ENCODE assay signal across 8 cellular contexts in genomic region chr20:53595018-53595378, GRCh38. TPM values are rescaled to one million over a fixed set of nuclear protein-coding genes. Genes with fewer than 3 reads are reported as not detected.
DNase-seq lines count a peak whose midpoint lies in the region; ATAC-seq and TF ChIP-seq lines count a peak whose summit lies in the region.

No MANE protein-coding gene starts in this region.

- intact Hi-C loops in CD14-positive monocyte (cut with micrococcal nuclease), result loop anchor here in 1 of 2 donors (5.0 kb wide), 1 partner anchor 47 kb away; no protein-coding TSS in a partner anchor

- H2AFZ ChIP-seq in neural progenitor cell (replicated peaks), result no peak overlapping the region

- H3K36me3 ChIP-seq in effector memory CD4-positive, alpha-beta T cell (ENCODE audit: control insufficient read depth, insufficient read depth, low read length), result no peaks in the 10 kb centered on the region
- no peaks in the 10 kb centered on the region for H3K36me3 ChIP-seq in neural progenitor cell

- H3K27ac ChIP-seq in effector memory CD4-positive, alpha-beta T cell (ENCODE audit: insufficient read depth, low read length, poor library complexity, severe bottlenecking), result peak overlapping the region; percentile 88
- H3K27ac ChIP-seq in neural progenitor cell, result no peak overlapping the region

- no peak for TF ChIP-seq CTCF in CD14-positive monocyte (IDR thresholded peaks at IDR 0.05)
- no peak for TF ChIP-seq CTCF in neural progenitor cell (IDR thresholded peaks at IDR 0.05)

- H3K27ac Mint-ChIP-seq in CD14-positive monocyte, result peak overlapping the region; percentile 85 to 96 (median 89)
- H3K27ac Mint-ChIP-seq in neural progenitor cell, result peak overlapping the region; percentile 98

- H3K4me1 Mint-ChIP-seq in CD14-positive monocyte (peaks cover 44% of the 10 kb centered on the region), neural progenitor cell (peaks cover 54% of the 10 kb centered on the region)

- H3K9me3 Mint-ChIP-seq in CD14-positive monocyte, result peaks cover 0 to 2% (median 0%) of the 10 kb centered on the region in 7 donors
- H3K9me3 Mint-ChIP-seq in neural progenitor cell, result no peaks in the 10 kb centered on the region

- peaks cover 17% of the 10 kb centered on the region for H3K4me1 ChIP-seq in effector memory CD4-positive, alpha-beta T cell (ENCODE audit: control insufficient read depth, insufficient read depth, low read length, poor library complexity, severe bottlenecking)
- peaks cover 42% of the 10 kb centered on the region for H3K4me1 ChIP-seq in neural progenitor cell

- H3K4me2 ChIP-seq in neural progenitor cell, result peak overlapping the region; percentile 90

- no peak for ATAC-seq in GM19324 (IDR thresholded peaks at IDR 0.05; ENCODE audit: low FRiP score, unreplicated experiment)
- ATAC-seq in GM18867 (IDR thresholded peaks at IDR 0.05; ENCODE audit: unreplicated experiment), result no peak

- H3K4me3 ChIP-seq in effector memory CD4-positive, alpha-beta T cell (ENCODE audit: insufficient read depth, low read depth, low read length, poor library complexity, severe bottlenecking), result peak overlapping the region; percentile 55
- peak overlapping the region; percentile 79 for H3K4me3 ChIP-seq in neural progenitor cell

- H3K36me3 Mint-ChIP-seq in CD14-positive monocyte, result no peaks in the 10 kb centered on the region
- no peaks in the 10 kb centered on the region for H3K36me3 Mint-ChIP-seq in neural progenitor cell

- H4K20me1 ChIP-seq in neural progenitor cell (ENCODE audit: low read depth), result peaks cover 8% of the 10 kb centered on the region

- no peaks in the 10 kb centered on the region for H3K27me3 Mint-ChIP-seq in CD14-positive monocyte (ENCODE audit: low read depth in 3 of 3)
- H3K27me3 Mint-ChIP-seq in neural progenitor cell (ENCODE audit: insufficient read depth, low read depth), result peaks cover 4% of the 10 kb centered on the region

- DNase-seq in CD14-positive monocyte (ENCODE audit: low spot score) (no peak), NAMALWA (ENCODE audit: low spot score) (peak; percentile 36), neural progenitor cell (ENCODE audit: low spot score) (no peak), G401 (ENCODE audit: low spot score) (no peak)
- no peak for DNase-seq in effector memory CD4-positive, alpha-beta T cell
- no peak for DNase-seq in activated CD8-positive, alpha-beta memory T cell treated with anti-CD3 and anti-CD28 coated beads for 24 hours

- H3K4me3 Mint-ChIP-seq in CD14-positive monocyte (peak overlapping the region; percentile 76 to 88), neural progenitor cell (peak overlapping the region; percentile 89)

- H3F3A ChIP-seq in neural progenitor cell (ENCODE audit: low read depth), result peaks cover 50% of the 10 kb centered on the region

- peaks cover 34% of the 10 kb centered on the region for H3K79me2 ChIP-seq in neural progenitor cell (ENCODE audit: low read depth)

- no peaks in the 10 kb centered on the region for H3K9me3 ChIP-seq in effector memory CD4-positive, alpha-beta T cell (ENCODE audit: control insufficient read depth, low read length)
- no peaks in the 10 kb centered on the region for H3K9me3 ChIP-seq in neural progenitor cell (ENCODE audit: low read depth)

- no peak overlapping the region for H3K9ac ChIP-seq in neural progenitor cell

- no peaks in the 10 kb centered on the region for H3K27me3 ChIP-seq in effector memory CD4-positive, alpha-beta T cell (replicated peaks; ENCODE audit: control insufficient read depth, insufficient read depth, low read length, poor library complexity, severe bottlenecking)
- H3K27me3 ChIP-seq in neural progenitor cell, result no peaks in the 10 kb centered on the region

- in situ Hi-C loops in G401 (cut with HindIII; ENCODE audit: low sequenced_read_pairs), result no loop called here

RNA-seq across cellular contexts. Expression of gene ZNF217, which starts 1.4 kb away (rescaled TPM):
- 10 to 100 TPM; 10.5 to 41.5 TPM for polyA plus RNA-seq in CD14-positive monocyte
- total RNA-seq in neural progenitor cell (ENCODE audit: low replicate concordance), result 76.3 and 84.4 TPM in 2 replicates
- 63.4 and 79.3 TPM in 2 replicates for total RNA-seq in G401 (2014; rRNA removed; shearing (Covaris generic))
